Comparison of ENCODE assay signal across 1 cellular context in the genomic region with DNA sequence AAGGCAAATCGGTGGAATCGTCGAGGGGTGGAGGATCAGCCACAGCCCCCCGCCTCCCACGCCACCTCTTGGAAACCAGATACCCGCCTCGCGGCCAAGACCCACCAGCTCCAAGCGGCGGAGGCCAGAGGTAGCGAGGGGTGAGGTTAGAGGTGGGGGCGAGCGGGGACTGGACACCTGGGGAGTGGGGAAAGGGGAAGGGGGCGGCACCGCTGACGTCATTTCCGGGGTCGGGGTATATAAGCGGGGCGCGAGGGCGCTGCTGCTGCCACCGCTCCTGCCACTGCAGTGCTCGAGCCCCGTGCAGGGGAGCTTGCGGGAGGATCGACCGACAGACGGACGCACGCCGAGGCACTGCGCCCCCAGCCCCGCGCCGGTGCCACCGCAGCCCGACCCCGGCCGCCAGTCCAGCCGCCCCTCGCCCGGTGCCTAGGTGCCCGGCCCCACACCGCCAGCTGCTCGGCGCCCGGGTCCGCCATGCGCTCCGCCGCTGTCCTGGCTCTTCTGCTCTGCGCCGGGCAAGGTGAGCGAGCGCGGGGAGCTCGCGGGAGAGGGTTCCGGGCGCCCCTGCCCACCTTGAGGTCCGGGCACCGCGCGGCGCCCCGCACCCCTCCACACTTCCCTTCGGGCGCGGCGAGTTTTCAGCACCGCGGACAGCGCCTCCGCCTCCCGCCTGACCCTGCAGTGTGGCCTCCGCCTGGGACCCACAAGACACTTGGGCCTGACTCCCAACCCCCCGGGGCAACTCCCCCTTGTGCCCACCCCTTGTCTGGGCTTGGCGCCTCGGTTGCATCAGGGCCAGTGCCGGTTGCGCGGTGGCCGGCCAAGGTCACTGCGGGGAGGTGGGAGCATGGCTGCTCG.
TF ChIP-seq lines count a peak whose summit lies in the region.

A gene with protein sequence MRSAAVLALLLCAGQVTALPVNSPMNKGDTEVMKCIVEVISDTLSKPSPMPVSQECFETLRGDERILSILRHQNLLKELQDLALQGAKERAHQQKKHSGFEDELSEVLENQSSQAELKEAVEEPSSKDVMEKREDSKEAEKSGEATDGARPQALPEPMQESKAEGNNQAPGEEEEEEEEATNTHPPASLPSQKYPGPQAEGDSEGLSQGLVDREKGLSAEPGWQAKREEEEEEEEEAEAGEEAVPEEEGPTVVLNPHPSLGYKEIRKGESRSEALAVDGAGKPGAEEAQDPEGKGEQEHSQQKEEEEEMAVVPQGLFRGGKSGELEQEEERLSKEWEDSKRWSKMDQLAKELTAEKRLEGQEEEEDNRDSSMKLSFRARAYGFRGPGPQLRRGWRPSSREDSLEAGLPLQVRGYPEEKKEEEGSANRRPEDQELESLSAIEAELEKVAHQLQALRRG (plus strand): TSS at position 268 of the 861 bp plus-strand sequence. CDS start 210 bp downstream, at position 478.

TF ChIP-seq in HepG2, 621 proteins besides CTCF, POLR2A, EP300 and RAD21 (continued from another document and continues in another):
- TF ChIP-seq, protein P1, sequence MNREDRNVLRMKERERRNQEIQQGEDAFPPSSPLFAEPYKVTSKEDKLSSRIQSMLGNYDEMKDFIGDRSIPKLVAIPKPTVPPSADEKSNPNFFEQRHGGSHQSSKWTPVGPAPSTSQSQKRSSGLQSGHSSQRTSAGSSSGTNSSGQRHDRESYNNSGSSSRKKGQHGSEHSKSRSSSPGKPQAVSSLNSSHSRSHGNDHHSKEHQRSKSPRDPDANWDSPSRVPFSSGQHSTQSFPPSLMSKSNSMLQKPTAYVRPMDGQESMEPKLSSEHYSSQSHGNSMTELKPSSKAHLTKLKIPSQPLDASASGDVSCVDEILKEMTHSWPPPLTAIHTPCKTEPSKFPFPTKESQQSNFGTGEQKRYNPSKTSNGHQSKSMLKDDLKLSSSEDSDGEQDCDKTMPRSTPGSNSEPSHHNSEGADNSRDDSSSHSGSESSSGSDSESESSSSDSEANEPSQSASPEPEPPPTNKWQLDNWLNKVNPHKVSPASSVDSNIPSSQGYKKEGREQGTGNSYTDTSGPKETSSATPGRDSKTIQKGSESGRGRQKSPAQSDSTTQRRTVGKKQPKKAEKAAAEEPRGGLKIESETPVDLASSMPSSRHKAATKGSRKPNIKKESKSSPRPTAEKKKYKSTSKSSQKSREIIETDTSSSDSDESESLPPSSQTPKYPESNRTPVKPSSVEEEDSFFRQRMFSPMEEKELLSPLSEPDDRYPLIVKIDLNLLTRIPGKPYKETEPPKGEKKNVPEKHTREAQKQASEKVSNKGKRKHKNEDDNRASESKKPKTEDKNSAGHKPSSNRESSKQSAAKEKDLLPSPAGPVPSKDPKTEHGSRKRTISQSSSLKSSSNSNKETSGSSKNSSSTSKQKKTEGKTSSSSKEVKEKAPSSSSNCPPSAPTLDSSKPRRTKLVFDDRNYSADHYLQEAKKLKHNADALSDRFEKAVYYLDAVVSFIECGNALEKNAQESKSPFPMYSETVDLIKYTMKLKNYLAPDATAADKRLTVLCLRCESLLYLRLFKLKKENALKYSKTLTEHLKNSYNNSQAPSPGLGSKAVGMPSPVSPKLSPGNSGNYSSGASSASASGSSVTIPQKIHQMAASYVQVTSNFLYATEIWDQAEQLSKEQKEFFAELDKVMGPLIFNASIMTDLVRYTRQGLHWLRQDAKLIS (CRISPR knock-in tag; IDR thresholded peaks at IDR 0.05), result no peak
- TF ChIP-seq RFX1 (IDR thresholded peaks at IDR 0.05), result no peak
- peak; percentile 92 for TF ChIP-seq POGK (CRISPR knock-in tag; conservative IDR thresholded peaks at IDR 0.05)
- TF ChIP-seq ZNF207 (IDR thresholded peaks at IDR 0.05; ENCODE audit: borderline replicate concordance), result no peak
- TF ChIP-seq, protein P2, sequence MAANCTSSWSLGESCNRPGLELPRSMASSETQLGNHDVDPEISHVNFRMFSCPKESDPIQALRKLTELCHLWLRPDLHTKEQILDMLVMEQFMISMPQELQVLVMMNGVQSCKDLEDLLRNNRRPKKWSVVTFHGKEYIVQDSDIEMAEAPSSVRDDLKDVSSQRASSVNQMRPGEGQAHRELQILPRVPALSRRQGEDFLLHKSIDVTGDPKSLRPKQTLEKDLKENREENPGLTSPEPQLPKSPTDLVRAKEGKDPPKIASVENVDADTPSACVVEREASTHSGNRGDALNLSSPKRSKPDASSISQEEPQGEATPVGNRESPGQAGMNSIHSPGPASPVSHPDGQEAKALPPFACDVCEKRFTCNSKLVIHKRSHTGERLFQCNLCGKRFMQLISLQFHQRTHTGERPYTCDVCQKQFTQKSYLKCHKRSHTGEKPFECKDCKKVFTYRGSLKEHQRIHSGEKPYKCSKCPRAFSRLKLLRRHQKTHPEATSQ (CRISPR knock-in tag; IDR thresholded peaks at IDR 0.05; ENCODE audit: borderline replicate concordance), result 0 out of 2 replicates have a peak, but pooled peaks have one; percentile 52
- TF ChIP-seq, protein P3, sequence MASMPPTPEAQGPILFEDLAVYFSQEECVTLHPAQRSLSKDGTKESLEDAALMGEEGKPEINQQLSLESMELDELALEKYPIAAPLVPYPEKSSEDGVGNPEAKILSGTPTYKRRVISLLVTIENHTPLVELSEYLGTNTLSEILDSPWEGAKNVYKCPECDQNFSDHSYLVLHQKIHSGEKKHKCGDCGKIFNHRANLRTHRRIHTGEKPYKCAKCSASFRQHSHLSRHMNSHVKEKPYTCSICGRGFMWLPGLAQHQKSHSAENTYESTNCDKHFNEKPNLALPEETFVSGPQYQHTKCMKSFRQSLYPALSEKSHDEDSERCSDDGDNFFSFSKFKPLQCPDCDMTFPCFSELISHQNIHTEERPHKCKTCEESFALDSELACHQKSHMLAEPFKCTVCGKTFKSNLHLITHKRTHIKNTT (CRISPR knock-in tag; IDR thresholded peaks at IDR 0.05), result no peak
- TF ChIP-seq SKIL (CRISPR knock-in tag; IDR thresholded peaks at IDR 0.05; ENCODE audit: borderline replicate concordance), result 0 out of 2 replicates have a peak, but pooled peaks have one; percentile 46
- TF ChIP-seq SNAPC4 (CRISPR knock-in tag; IDR thresholded peaks at IDR 0.05), result no peak
- no peak for TF ChIP-seq PHF5A (CRISPR knock-in tag; IDR thresholded peaks at IDR 0.05; ENCODE audit: low read depth, unreplicated experiment)
- 0 out of 2 replicates have a peak, but pooled peaks have one; percentile 63 for TF ChIP-seq ZNF251 (CRISPR knock-in tag; IDR thresholded peaks at IDR 0.05)
- TF ChIP-seq PCBP1 (IDR thresholded peaks at IDR 0.05; ENCODE audit: borderline replicate concordance, low read depth, low read length), result no peak
- no peak for TF ChIP-seq RBAK (CRISPR knock-in tag; IDR thresholded peaks at IDR 0.05)
- peak; percentile 71 for TF ChIP-seq FOXO1 (CRISPR knock-in tag; IDR thresholded peaks at IDR 0.05)
- TF ChIP-seq BORCS8-MEF2B (CRISPR knock-in tag; IDR thresholded peaks at IDR 0.05), result peak; percentile 97
- TF ChIP-seq KDM5A (IDR thresholded peaks at IDR 0.05; ENCODE audit: borderline replicate concordance, low read length), result no peak
- TF ChIP-seq DZIP1 (CRISPR knock-in tag; IDR thresholded peaks at IDR 0.05), result peak; percentile 87; the same call in 1 of the 2 replicates
